10 cellular contexts compared by ENCODE assay signal in genomic region chr15:36407647-36408046, GRCh38.
A peak's percentile ranks its signal among the peaks of the same experiment; 100 is the strongest.
DNase-seq lines count a peak whose midpoint lies in the region; ATAC-seq and TF ChIP-seq lines count a peak whose summit lies in the region.
"Had no signal": no experiment of that assay in that cellular context is flagged by ENCODE, and none has a peak within 500 bp of the region (broad histone marks: within the 10 kb centered on the region; RNA-seq: fewer than 3 reads in every experiment).

No MANE protein-coding gene starts in this region.

- H3K4me2 ChIP-seq in GM23248 (ENCODE audit: unreplicated experiment) (peak overlapping the region; percentile 39), osteoblast (ENCODE audit: insufficient read depth, low read length) (peak overlapping the region; percentile 58)

- no peak for TF ChIP-seq CTCF in epithelial cell of esophagus (IDR thresholded peaks at IDR 0.05; ENCODE audit: insufficient read depth, low read depth, low read length, missing control alignments)
- no peak for TF ChIP-seq CTCF in osteoblast (IDR thresholded peaks at IDR 0.05; ENCODE audit: extremely low read depth, low read depth, low read length)

- H3K9me2 ChIP-seq in GM23248 (ENCODE audit: insufficient read depth): no peaks in the 10 kb centered on the region

- peaks cover 9% of the 10 kb centered on the region for H3K4me1 ChIP-seq in GM23248 (ENCODE audit: insufficient read depth)
- H3K4me1 ChIP-seq in osteoblast (ENCODE audit: insufficient read depth, low read length): peaks cover 19% of the 10 kb centered on the region

- peak overlapping the region; percentile 62 for H2AFZ ChIP-seq in GM23248
- H2AFZ ChIP-seq in osteoblast (ENCODE audit: low read length): peak overlapping the region; percentile 26

- H3K36me3 Mint-ChIP-seq in activated naive CD8-positive, alpha-beta T cell treated with anti-CD3 and anti-CD28 coated beads for 36 hours: no peaks in the 10 kb centered on the region

- no peaks in the 10 kb centered on the region for H3K27me3 ChIP-seq in GM23248 (replicated peaks; ENCODE audit: insufficient read depth)
- H3K27me3 ChIP-seq in osteoblast (ENCODE audit: insufficient read depth, low read length): no peaks in the 10 kb centered on the region

- H3K4me3 ChIP-seq in GM23248 (no peak overlapping the region), epithelial cell of esophagus (ENCODE audit: low read length) (no peak overlapping the region), osteoblast (ENCODE audit: insufficient read depth, low read length) (no peak overlapping the region)
- H3K4me3 ChIP-seq: thoracic aorta had no signal

- ATAC-seq in HG03378 (IDR thresholded peaks at IDR 0.05; ENCODE audit: unreplicated experiment) (no peak), GM19455 (IDR thresholded peaks at IDR 0.05; ENCODE audit: unreplicated experiment) (no peak)

- no peak overlapping the region for H3K9ac ChIP-seq in GM23248

- H3K79me2 ChIP-seq in GM23248 (ENCODE audit: insufficient read depth) (no peaks in the 10 kb centered on the region), osteoblast (ENCODE audit: insufficient read depth, low read length) (no peaks in the 10 kb centered on the region)

- H3K27ac ChIP-seq in GM23248: no peak overlapping the region
- H3K27ac ChIP-seq in osteoblast (ENCODE audit: low read depth, low read length): peak overlapping the region; percentile 12
- H3K27ac ChIP-seq: thoracic aorta had no signal

- H3K36me3 ChIP-seq in GM23248 (ENCODE audit: low read depth) (no peaks in the 10 kb centered on the region), osteoblast (ENCODE audit: insufficient read depth, low read length) (no peaks in the 10 kb centered on the region)
- H3K36me3 ChIP-seq: thoracic aorta had no signal

- WGBS in GM23248 (ENCODE audit: low coverage in 1 of 2, low lambda C conversion rate in 2 of 2, missing lambda C conversion rate in 2 of 2), 2 experiments: 50 to 59% methylated on average over 4 of the region's 4 CpGs

- H3F3A ChIP-seq in GM23248 (ENCODE audit: insufficient read depth): no peaks in the 10 kb centered on the region

- H3K4me1 Mint-ChIP-seq in activated naive CD8-positive, alpha-beta T cell treated with anti-CD3 and anti-CD28 coated beads for 36 hours: no peaks in the 10 kb centered on the region

- in situ Hi-C loops in GM23248 (cut with MboI): no loop called here

- no peaks in the 10 kb centered on the region for H3K9me3 Mint-ChIP-seq in activated naive CD8-positive, alpha-beta T cell treated with anti-CD3 and anti-CD28 coated beads for 36 hours

- DNase-seq in GM23248: peak; percentile 67
- peak; percentile 54 to 64 for DNase-seq in NCI-H524 (lab: John Stamatoyannopoulos, UW)
- DNase-seq in epithelial cell of esophagus (ENCODE audit: low read depth): peak; percentile 18
- peak; percentile 75 for DNase-seq in osteoblast (ENCODE audit: insufficient read length, low spot score, missing footprints)
- DNase-seq in activated naive CD8-positive, alpha-beta T cell treated with anti-CD3 and anti-CD28 coated beads for 36 hours: no peak
- no peak for DNase-seq in activated CD4-positive, alpha-beta T cell treated with anti-CD3 and anti-CD28 coated beads, Interleukin-2, amount 50 U/mL, for 48 hours
- DNase-seq: NCI-H345 had no signal

- no peaks in the 10 kb centered on the region for H3K9me3 ChIP-seq in GM23248 (ENCODE audit: low read depth)
- H3K9me3 ChIP-seq in osteoblast (ENCODE audit: low read depth, low read length): no peaks in the 10 kb centered on the region
- H3K9me3 ChIP-seq: thoracic aorta had no signal

- H3K27me3 Mint-ChIP-seq in activated naive CD8-positive, alpha-beta T cell treated with anti-CD3 and anti-CD28 coated beads for 36 hours: no peaks in the 10 kb centered on the region

- no peak overlapping the region for H3K27ac Mint-ChIP-seq in activated naive CD8-positive, alpha-beta T cell treated with anti-CD3 and anti-CD28 coated beads for 36 hours

- H3K4me3 Mint-ChIP-seq in activated naive CD8-positive, alpha-beta T cell treated with anti-CD3 and anti-CD28 coated beads for 36 hours: no peak overlapping the region

- no peaks in the 10 kb centered on the region for H4K20me1 ChIP-seq in GM23248 (ENCODE audit: insufficient read depth)
- no peaks in the 10 kb centered on the region for H4K20me1 ChIP-seq in osteoblast (ENCODE audit: insufficient read depth, low read length)

Comparison
In these comparisons a context has a peak if more than half of its experiments do, and no peak if none do; other contexts are left out.
1. DNase-seq: peak in GM23248 (single experiment), NCI-H524 (2 of 2), epithelial cell of esophagus (single experiment) and osteoblast (single experiment); none in activated naive CD8-positive, alpha-beta T cell treated with anti-CD3 and anti-CD28 coated beads for 36 hours (single experiment) and activated CD4-positive, alpha-beta T cell treated with anti-CD3 and anti-CD28 coated beads, Interleukin-2, amount 50 U/mL, for 48 hours (0 of 2).